ENCODE assay signal across 10 cellular contexts in genomic region chr12:49893753-49894752, GRCh38. TPM values are rescaled to one million over a fixed set of nuclear protein-coding genes. Genes with fewer than 3 reads are reported as not detected.
A peak's percentile ranks its signal among the peaks of the same experiment; 100 is the strongest.
DNase-seq lines count a peak whose midpoint lies in the region; ATAC-seq and TF ChIP-seq lines count a peak whose summit lies in the region.
"Had no signal": no experiment of that assay in that cellular context is flagged by ENCODE, and none has a peak within 500 bp of the region (broad histone marks: within the 10 kb centered on the region; RNA-seq: fewer than 3 reads in every experiment).

No MANE protein-coding gene starts in this region.

- no peak overlapping the region for H2AFZ ChIP-seq in GM23248
- H2AFZ ChIP-seq in OCI-LY7 (ENCODE audit: low read length): no peak overlapping the region
- peak overlapping the region; percentile 64 for H2AFZ ChIP-seq in neuronal stem cell (ENCODE audit: low read length)

- CTCF ChIA-PET in OCI-LY7 (lab: Charles Lee; ENCODE audit: unreplicated experiment): no interaction called here

- H3K27me3 ChIP-seq in GM23248 (replicated peaks; ENCODE audit: insufficient read depth) (no peaks in the 10 kb centered on the region), endodermal cell (ENCODE audit: control insufficient read depth, insufficient read depth, low read length, poor library complexity, severe bottlenecking) (no peaks in the 10 kb centered on the region), neuronal stem cell (ENCODE audit: control insufficient read depth in 3 of 3, insufficient read depth in 3 of 3, low read depth in 1 of 3, low read length in 3 of 3) (peaks cover 0 to 61% (median 0%) of the 10 kb centered on the region in 3 experiments)

- DNase-seq in GM23248 (peak; percentile 17), OCI-LY7 (ENCODE audit: low spot score) (peak; percentile 3), endodermal cell (peak; percentile 80), neuronal stem cell (ENCODE audit: low spot score) (no peak), GM03348 (ENCODE audit: low spot score) (no peak)
- DNase-seq: activated naive CD4-positive, alpha-beta T cell treated with anti-CD3 and anti-CD28 coated beads, Interleukin-2, amount 50 U/mL, for 16 hours; naive B cell; NCI-H2171 had no signal

- in situ Hi-C loops in GM23248 (cut with MboI): no loop called here

- POLR2A ChIA-PET in OCI-LY7 (lab: Charles Lee): interaction anchor here (0.5 kb wide), 1 partner anchor 153 kb away, joined by 3 read pairs; the partner anchor contains the start of gene TMBIM6

- no peaks in the 10 kb centered on the region for H3K79me2 ChIP-seq in GM23248 (ENCODE audit: insufficient read depth)
- H3K79me2 ChIP-seq in OCI-LY7 (ENCODE audit: insufficient read depth, low read depth, low read length): no peaks in the 10 kb centered on the region

- no peak overlapping the region for H3K23ac ChIP-seq in neuronal stem cell (ENCODE audit: low read depth, low read length, poor library complexity)

- no peak overlapping the region for H2BK12ac ChIP-seq in neuronal stem cell (ENCODE audit: low read length)

- no peak overlapping the region for H3K9ac ChIP-seq in GM23248
- no peak overlapping the region for H3K9ac ChIP-seq in endodermal cell (ENCODE audit: extremely low read depth, low read length, poor library complexity, severe bottlenecking)
- no peak overlapping the region for H3K9ac ChIP-seq in neuronal stem cell (ENCODE audit: low read depth, low read length, poor library complexity)

- TF ChIP-seq CTCF in OCI-LY7 (conservative IDR thresholded peaks at IDR 0.05; ENCODE audit: low read length): no peak
- no peak for TF ChIP-seq CTCF in endodermal cell (conservative IDR thresholded peaks at IDR 0.05)

- H2BK15ac ChIP-seq in neuronal stem cell (ENCODE audit: low read length): no peak overlapping the region

- H2BK5ac ChIP-seq in neuronal stem cell (ENCODE audit: low read length): no peak overlapping the region

- H4K20me1 ChIP-seq in GM23248 (ENCODE audit: insufficient read depth) (no peaks in the 10 kb centered on the region), OCI-LY7 (ENCODE audit: insufficient read depth, low read length) (no peaks in the 10 kb centered on the region)

- peaks cover 37% of the 10 kb centered on the region for H3K27me3 Mint-ChIP-seq in endodermal cell (ENCODE audit: insufficient read depth)

- H3K9me3 ChIP-seq in GM23248 (ENCODE audit: low read depth): no peaks in the 10 kb centered on the region
- H3K9me3 ChIP-seq in OCI-LY7 (ENCODE audit: low read length): no peaks in the 10 kb centered on the region
- H3K9me3 ChIP-seq in endodermal cell (ENCODE audit: control insufficient read depth, low read length): no peaks in the 10 kb centered on the region
- H3K9me3 ChIP-seq in neuronal stem cell (replicated peaks in 1 of 2; ENCODE audit: control insufficient read depth in 2 of 2, insufficient read depth in 1 of 2, low read depth in 1 of 2, low read length in 2 of 2): no peaks in the 10 kb centered on the region

- 79 to 80% methylated on average over 10 of the region's 10 CpGs for WGBS in GM23248 (ENCODE audit: low coverage in 1 of 2, low lambda C conversion rate in 2 of 2, missing lambda C conversion rate in 2 of 2), 2 experiments
- 87 to 94% methylated on average over 6 to 10 of the region's 10 CpGs for WGBS in endodermal cell (ENCODE audit: insufficient coverage in 1 of 2, insufficient read length in 1 of 2), 2 experiments
- WGBS in neuronal stem cell (ENCODE audit: extremely low coverage in 2 of 2, insufficient read length in 2 of 2, insufficient replicate concordance in 1 of 2), 2 donors: no CpG with 5 or more reads among the region's 10 CpGs

- H3K36me3 ChIP-seq in GM23248 (ENCODE audit: low read depth) (no peaks in the 10 kb centered on the region), OCI-LY7 (ENCODE audit: insufficient read depth, low read length) (no peaks in the 10 kb centered on the region), endodermal cell (ENCODE audit: control insufficient read depth, insufficient read depth, low read length) (no peaks in the 10 kb centered on the region), neuronal stem cell (replicated peaks in 1 of 2; ENCODE audit: control insufficient read depth in 2 of 2, insufficient read depth in 2 of 2, low read length in 2 of 2) (no peaks in the 10 kb centered on the region)

- H3K4me2 ChIP-seq in GM23248 (ENCODE audit: unreplicated experiment) (no peak overlapping the region), OCI-LY7 (ENCODE audit: low read length) (no peak overlapping the region), neuronal stem cell (ENCODE audit: insufficient read depth, low read length, poor library complexity, severe bottlenecking) (no peak overlapping the region)

- H3K9me3 Mint-ChIP-seq in endodermal cell: no peaks in the 10 kb centered on the region
- H3K9me3 Mint-ChIP-seq: naive B cell had no signal

- no peak overlapping the region for H2AK5ac ChIP-seq in neuronal stem cell (ENCODE audit: low read depth, low read length)

- H3K79me1 ChIP-seq in neuronal stem cell (ENCODE audit: low read depth, low read length): no peaks in the 10 kb centered on the region

- H4K91ac ChIP-seq in neuronal stem cell (ENCODE audit: low read depth, low read length, poor library complexity): no peak overlapping the region

- H3K27ac ChIP-seq in GM23248: no peak overlapping the region
- H3K27ac ChIP-seq in OCI-LY7 (ENCODE audit: low read depth, low read length, poor library complexity, severe bottlenecking): no peak overlapping the region
- peak overlapping the region; percentile 94 for H3K27ac ChIP-seq in endodermal cell (ENCODE audit: low read depth, low read length)
- H3K27ac ChIP-seq in neuronal stem cell (replicated peaks; ENCODE audit: low read length): no peak overlapping the region

- no peaks in the 10 kb centered on the region for H3F3A ChIP-seq in GM23248 (ENCODE audit: insufficient read depth)

- no peak overlapping the region for H2BK120ac ChIP-seq in neuronal stem cell (ENCODE audit: low read depth, low read length)

- H3K18ac ChIP-seq in neuronal stem cell (ENCODE audit: low read length): no peak overlapping the region

- H3K4ac ChIP-seq in neuronal stem cell (ENCODE audit: low read length): no peak overlapping the region

- no peak overlapping the region for H4K8ac ChIP-seq in neuronal stem cell (ENCODE audit: low read depth, low read length)

- peaks cover 15% of the 10 kb centered on the region for H3K4me1 Mint-ChIP-seq in endodermal cell

- intact Hi-C loops in OCI-LY7 (cut with micrococcal nuclease; ENCODE audit: unreplicated experiment): no loop called here

- H3K4me3 ChIP-seq in GM23248 (no peak overlapping the region), OCI-LY7 (ENCODE audit: low read depth, low read length, poor library complexity, severe bottlenecking) (no peak overlapping the region), endodermal cell (ENCODE audit: low read length) (no peak overlapping the region), neuronal stem cell (ENCODE audit: low read length in 2 of 2) (no peak overlapping the region)

- no TSS peak for BruUV-seq in OCI-LY7 (replicated peaks; lab: Mats Ljungman, UMichigan)

- H3K9me2 ChIP-seq in GM23248 (ENCODE audit: insufficient read depth) (no peaks in the 10 kb centered on the region), OCI-LY7 (ENCODE audit: insufficient read depth, low read length) (no peaks in the 10 kb centered on the region)

- no peaks in the 10 kb centered on the region for H3K4me1 ChIP-seq in GM23248 (ENCODE audit: insufficient read depth)
- H3K4me1 ChIP-seq in OCI-LY7 (ENCODE audit: insufficient read depth, low read length, poor library complexity, severe bottlenecking): no peaks in the 10 kb centered on the region
- H3K4me1 ChIP-seq in endodermal cell (ENCODE audit: control insufficient read depth, insufficient read depth, low read length): no peaks in the 10 kb centered on the region
- H3K4me1 ChIP-seq in neuronal stem cell (ENCODE audit: control insufficient read depth in 2 of 2, insufficient read depth in 1 of 2, low read depth in 1 of 2, low read length in 2 of 2): peaks cover 4 to 6% of the 10 kb centered on the region in 2 donors

- no peaks in the 10 kb centered on the region for H3K36me3 Mint-ChIP-seq in endodermal cell (ENCODE audit: low read depth)
- H3K36me3 Mint-ChIP-seq: naive B cell had no signal

- H3K4me3 Mint-ChIP-seq in endodermal cell: no peak overlapping the region
- H3K4me3 Mint-ChIP-seq: naive B cell had no signal

- H3K27ac Mint-ChIP-seq in endodermal cell: no peak overlapping the region

- H3K14ac ChIP-seq in neuronal stem cell (ENCODE audit: low read length): no peak overlapping the region

- no peak for ATAC-seq in HG03095 (IDR thresholded peaks at IDR 0.05; ENCODE audit: unreplicated experiment)
- ATAC-seq in HG03159 (IDR thresholded peaks at IDR 0.05; ENCODE audit: unreplicated experiment): no peak

RNA-seq across cellular contexts. Expression of gene FAIM2, which starts 9.6 kb away (rescaled TPM):
- total RNA-seq in GM23248 (2014; rRNA removed; shearing (Covaris generic)): 0.86 and 2.8 TPM in 2 replicates
- 4.6 and 5.3 TPM in 2 replicates for polyA plus RNA-seq in GM23248 (2016; fragmentation: Nextera tagmentation; extraction: Ambion mirVana)
- not detected in 2 replicates for total RNA-seq in OCI-LY7 (2014; rRNA removed; shearing (Covaris generic))
- total RNA-seq in OCI-LY7 (2022) (0.10 and 0.35 TPM in 2 replicates), endodermal cell (not detected)
- polyA plus RNA-seq in endodermal cell (2013, experiment 1 of 2): 4.4 TPM
- 3.2 TPM for polyA plus RNA-seq in endodermal cell (2013, experiment 2 of 2)
- 5.6 TPM for polyA plus RNA-seq in neuronal stem cell (2013, experiment 1 of 2)
- polyA plus RNA-seq in neuronal stem cell (2013, experiment 2 of 2): 4.9 TPM

RNA-seq across cellular contexts. Expression of gene BCDIN3D, which starts 51.1 kb away (rescaled TPM):
- total RNA-seq in GM23248 (2014; rRNA removed; shearing (Covaris generic)): 3.3 and 4.2 TPM in 2 replicates
- polyA plus RNA-seq in GM23248 (2016; fragmentation: Nextera tagmentation; extraction: Ambion mirVana): 3.7 TPM in 2 replicates
- total RNA-seq in OCI-LY7 (2014; rRNA removed; shearing (Covaris generic)): 7.5 and 8.4 TPM in 2 replicates
- total RNA-seq in OCI-LY7 (2022) (9.7 and 10.1 TPM in 2 replicates), endodermal cell (1 to 10 TPM; 2.8 to 3.8 TPM)
- 4.8 TPM for polyA plus RNA-seq in endodermal cell (2013, experiment 1 of 2)
- 5.1 TPM for polyA plus RNA-seq in endodermal cell (2013, experiment 2 of 2)
- 5.6 TPM for polyA plus RNA-seq in neuronal stem cell (2013, experiment 1 of 2)
- 6.0 TPM for polyA plus RNA-seq in neuronal stem cell (2013, experiment 2 of 2)

RNA-seq across cellular contexts. Expression of gene AQP2, which starts 56.5 kb away (rescaled TPM):
- total RNA-seq in GM23248 (2014; rRNA removed; shearing (Covaris generic)): not detected in 2 replicates
- polyA plus RNA-seq in GM23248 (2016; fragmentation: Nextera tagmentation; extraction: Ambion mirVana): not detected in 2 replicates
- total RNA-seq in OCI-LY7 (2014; rRNA removed; shearing (Covaris generic)): not detected in 2 replicates
- total RNA-seq in OCI-LY7 (2022) (not detected in 2 replicates), endodermal cell (not detected)
- not detected for polyA plus RNA-seq in endodermal cell (2013, experiment 1 of 2)
- not detected for polyA plus RNA-seq in endodermal cell (2013, experiment 2 of 2)
- polyA plus RNA-seq in neuronal stem cell (2013, experiment 1 of 2): not detected
- polyA plus RNA-seq in neuronal stem cell (2013, experiment 2 of 2): not detected

Comparison
In these comparisons a context has a peak if more than half of its experiments do, and no peak if none do; other contexts are left out.
1. DNase-seq: peak in GM23248 (single experiment), OCI-LY7 (single experiment) and endodermal cell (single experiment); none in neuronal stem cell (single experiment) and GM03348 (single experiment).